Comparison of ENCODE assay signal across 1 cellular context in the genomic region with DNA sequence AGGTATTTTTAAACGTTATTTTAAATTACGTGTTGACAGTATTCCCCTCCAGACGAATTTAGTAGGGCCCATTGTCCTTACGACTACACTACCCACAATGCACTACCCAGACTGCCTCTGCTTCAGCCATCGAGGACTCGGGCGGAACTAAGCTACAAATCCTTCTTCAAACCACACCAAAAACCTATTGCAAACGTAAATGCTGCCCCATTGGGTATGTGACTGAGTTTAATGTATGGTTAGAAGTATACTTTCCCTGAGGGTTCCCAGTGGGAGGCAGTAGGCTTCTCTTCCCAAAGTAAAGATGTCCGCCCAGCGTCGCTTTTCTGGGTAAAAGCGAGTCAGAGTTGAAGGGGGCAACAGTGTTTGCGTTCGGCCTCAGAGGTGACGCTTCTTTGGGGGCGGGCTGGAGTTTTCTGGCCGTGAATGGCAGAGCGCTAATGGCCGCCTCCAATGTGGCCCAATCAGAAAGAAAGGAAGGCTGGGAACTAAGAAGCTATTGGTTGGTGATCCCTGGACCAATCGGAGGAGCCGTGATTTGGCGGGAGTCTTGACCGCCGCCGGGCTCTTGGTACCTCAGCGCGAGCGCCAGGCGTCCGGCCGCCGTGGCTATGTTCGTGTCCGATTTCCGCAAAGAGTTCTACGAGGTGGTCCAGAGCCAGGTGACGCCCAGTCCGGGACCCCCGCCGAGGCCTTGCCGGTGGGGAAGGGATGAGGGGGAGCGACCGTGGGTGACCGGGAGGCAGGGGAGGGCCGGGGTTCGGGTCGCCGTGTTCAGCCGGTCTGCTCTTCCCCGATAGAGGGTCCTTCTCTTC.
A peak's percentile ranks its signal among the peaks of the same experiment; 100 is the strongest.
TF ChIP-seq lines count a peak whose summit lies in the region.

Gene CDC45, plus strand, starts transcription at position 563 of the 815 bp plus-strand sequence. Its CDS starts 49 bp downstream, at position 612.

TF ChIP-seq in K562, 482 proteins besides CTCF, POLR2A, EP300 and RAD21 (continued from another document and continues in another):
- TF ChIP-seq ARID4B (CRISPR knock-in tag; IDR thresholded peaks at IDR 0.05) (no peak), IRF2 (CRISPR knock-in tag; IDR thresholded peaks at IDR 0.05) (no peak), ZNF395 (CRISPR knock-in tag; IDR thresholded peaks at IDR 0.05) (no peak), ZNF77 (CRISPR knock-in tag; IDR thresholded peaks at IDR 0.05) (peak; percentile 67; the same call in 1 of the 2 replicates), PTBP1 (IDR thresholded peaks at IDR 0.05; ENCODE audit: low read depth, low read length) (peak; percentile 50; the same call in 1 of the 2 replicates), FOXP1 (CRISPR knock-in tag; IDR thresholded peaks at IDR 0.05) (no peak), BRCA1 (IDR thresholded peaks at IDR 0.05) (no peak), BRCA1 (CRISPR knock-in tag; IDR thresholded peaks at IDR 0.05) (no peak), ZNF253 (CRISPR knock-in tag; conservative IDR thresholded peaks at IDR 0.05) (0 out of 2 replicates have a peak, but pooled peaks have one; percentile 31), ZNF511 (CRISPR knock-in tag; IDR thresholded peaks at IDR 0.05) (no peak), JUNB (CRISPR knock-in tag; conservative IDR thresholded peaks at IDR 0.05) (peak; percentile 52; the same call in 1 of the 2 replicates), ZFX (CRISPR knock-in tag; IDR thresholded peaks at IDR 0.05) (no peak), TOE1 (IDR thresholded peaks at IDR 0.05; ENCODE audit: borderline replicate concordance) (no peak), TOE1 (CRISPR knock-in tag; IDR thresholded peaks at IDR 0.05; ENCODE audit: borderline replicate concordance, low read depth) (no peak), FOXK1 (CRISPR knock-in tag; IDR thresholded peaks at IDR 0.05; ENCODE audit: borderline replicate concordance) (no peak), EHMT2 (IDR thresholded peaks at IDR 0.05) (no peak), POLR3A (IDR thresholded peaks at IDR 0.05; ENCODE audit: borderline replicate concordance, extremely low read depth, insufficient read depth, insufficient read length) (no peak), ELF2 (CRISPR knock-in tag; IDR thresholded peaks at IDR 0.05) (peak; percentile 100), NFXL1 (CRISPR knock-in tag; IDR thresholded peaks at IDR 0.05) (peak; percentile 95), SIX5 (IDR thresholded peaks at IDR 0.05; ENCODE audit: borderline replicate concordance in 1 of 2, insufficient read depth in 1 of 2, low read depth in 1 of 2, low read length in 2 of 2) (no peak), DNMT1 (IDR thresholded peaks at IDR 0.05) (no peak), RB1 (IDR thresholded peaks at IDR 0.05; ENCODE audit: low read depth) (no peak), BCOR (IDR thresholded peaks at IDR 0.05) (no peak), BRD4 (IDR thresholded peaks at IDR 0.05) (peak; percentile 16; the same call in 1 of the 2 replicates), HDGF (IDR thresholded peaks at IDR 0.05) (no peak), RFX7 (CRISPR knock-in tag; IDR thresholded peaks at IDR 0.05) (peak; percentile 80; the same call in 1 of the 2 replicates), ARNT (IDR thresholded peaks at IDR 0.05) (no peak), HNRNPH1 (optimal IDR thresholded peaks at IDR 0.05; ENCODE audit: low read depth, low read length) (no peak), NCOA2 (IDR thresholded peaks at IDR 0.05; ENCODE audit: partially characterized antibody in 2 of 2) (no peak), ZNF140 (CRISPR knock-in tag; IDR thresholded peaks at IDR 0.05) (0 out of 2 replicates have a peak, but pooled peaks have one; percentile 77), ZNF224 (CRISPR knock-in tag; IDR thresholded peaks at IDR 0.05) (no peak), CHCHD3 (CRISPR knock-in tag; IDR thresholded peaks at IDR 0.05) (peak; percentile 69; the same call in 1 of the 2 replicates), MAFF (IDR thresholded peaks at IDR 0.05; ENCODE audit: low read length) (no peak), ZNF41 (CRISPR knock-in tag; conservative IDR thresholded peaks at IDR 0.05) (peak; percentile 90), ZNF639 (CRISPR knock-in tag; conservative IDR thresholded peaks at IDR 0.05 in 1 of 2, IDR thresholded peaks at IDR 0.05 in 1 of 2) (no peak), SMAD1 (IDR thresholded peaks at IDR 0.05; ENCODE audit: low read depth, low read length, partially characterized antibody) (no peak), SLC30A9 (CRISPR knock-in tag; IDR thresholded peaks at IDR 0.05) (no peak), TRIM24 (IDR thresholded peaks at IDR 0.05) (no peak), CREM (IDR thresholded peaks at IDR 0.05; ENCODE audit: low read depth) (no peak), RUNX1 (IDR thresholded peaks at IDR 0.05; ENCODE audit: low read depth) (no peak), PML (IDR thresholded peaks at IDR 0.05; ENCODE audit: low read length) (no peak), TEAD4 (IDR thresholded peaks at IDR 0.05; ENCODE audit: low read length) (no peak), TEAD4 (CRISPR knock-in tag; IDR thresholded peaks at IDR 0.05; ENCODE audit: borderline replicate concordance) (no peak), JUN (IDR thresholded peaks at IDR 0.05; ENCODE audit: borderline replicate concordance, low read depth, low read length) (peak; percentile 63), JUN (CRISPR knock-in tag; IDR thresholded peaks at IDR 0.05; ENCODE audit: borderline replicate concordance) (no peak)
- TF ChIP-seq, protein P1, sequence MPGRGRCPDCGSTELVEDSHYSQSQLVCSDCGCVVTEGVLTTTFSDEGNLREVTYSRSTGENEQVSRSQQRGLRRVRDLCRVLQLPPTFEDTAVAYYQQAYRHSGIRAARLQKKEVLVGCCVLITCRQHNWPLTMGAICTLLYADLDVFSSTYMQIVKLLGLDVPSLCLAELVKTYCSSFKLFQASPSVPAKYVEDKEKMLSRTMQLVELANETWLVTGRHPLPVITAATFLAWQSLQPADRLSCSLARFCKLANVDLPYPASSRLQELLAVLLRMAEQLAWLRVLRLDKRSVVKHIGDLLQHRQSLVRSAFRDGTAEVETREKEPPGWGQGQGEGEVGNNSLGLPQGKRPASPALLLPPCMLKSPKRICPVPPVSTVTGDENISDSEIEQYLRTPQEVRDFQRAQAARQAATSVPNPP (IDR thresholded peaks at IDR 0.05; ENCODE audit: borderline replicate concordance, insufficient read depth, insufficient read length) = no peak
- TF ChIP-seq, protein P2, sequence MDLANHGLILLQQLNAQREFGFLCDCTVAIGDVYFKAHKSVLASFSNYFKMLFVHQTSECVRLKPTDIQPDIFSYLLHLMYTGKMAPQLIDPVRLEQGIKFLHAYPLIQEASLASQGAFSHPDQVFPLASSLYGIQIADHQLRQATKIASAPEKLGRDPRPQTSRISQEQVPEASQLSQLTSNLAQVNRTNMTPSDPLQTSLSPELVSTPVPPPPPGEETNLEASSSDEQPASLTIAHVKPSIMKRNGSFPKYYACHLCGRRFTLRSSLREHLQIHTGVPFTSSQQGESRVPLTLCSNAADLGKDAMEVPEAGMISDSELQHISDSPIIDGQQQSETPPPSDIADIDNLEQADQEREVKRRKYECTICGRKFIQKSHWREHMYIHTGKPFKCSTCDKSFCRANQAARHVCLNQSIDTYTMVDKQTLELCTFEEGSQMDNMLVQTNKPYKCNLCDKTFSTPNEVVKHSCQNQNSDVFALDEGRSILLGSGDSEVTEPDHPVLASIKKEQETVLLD (IDR thresholded peaks at IDR 0.05) = no peak
- TF ChIP-seq, protein P3, sequence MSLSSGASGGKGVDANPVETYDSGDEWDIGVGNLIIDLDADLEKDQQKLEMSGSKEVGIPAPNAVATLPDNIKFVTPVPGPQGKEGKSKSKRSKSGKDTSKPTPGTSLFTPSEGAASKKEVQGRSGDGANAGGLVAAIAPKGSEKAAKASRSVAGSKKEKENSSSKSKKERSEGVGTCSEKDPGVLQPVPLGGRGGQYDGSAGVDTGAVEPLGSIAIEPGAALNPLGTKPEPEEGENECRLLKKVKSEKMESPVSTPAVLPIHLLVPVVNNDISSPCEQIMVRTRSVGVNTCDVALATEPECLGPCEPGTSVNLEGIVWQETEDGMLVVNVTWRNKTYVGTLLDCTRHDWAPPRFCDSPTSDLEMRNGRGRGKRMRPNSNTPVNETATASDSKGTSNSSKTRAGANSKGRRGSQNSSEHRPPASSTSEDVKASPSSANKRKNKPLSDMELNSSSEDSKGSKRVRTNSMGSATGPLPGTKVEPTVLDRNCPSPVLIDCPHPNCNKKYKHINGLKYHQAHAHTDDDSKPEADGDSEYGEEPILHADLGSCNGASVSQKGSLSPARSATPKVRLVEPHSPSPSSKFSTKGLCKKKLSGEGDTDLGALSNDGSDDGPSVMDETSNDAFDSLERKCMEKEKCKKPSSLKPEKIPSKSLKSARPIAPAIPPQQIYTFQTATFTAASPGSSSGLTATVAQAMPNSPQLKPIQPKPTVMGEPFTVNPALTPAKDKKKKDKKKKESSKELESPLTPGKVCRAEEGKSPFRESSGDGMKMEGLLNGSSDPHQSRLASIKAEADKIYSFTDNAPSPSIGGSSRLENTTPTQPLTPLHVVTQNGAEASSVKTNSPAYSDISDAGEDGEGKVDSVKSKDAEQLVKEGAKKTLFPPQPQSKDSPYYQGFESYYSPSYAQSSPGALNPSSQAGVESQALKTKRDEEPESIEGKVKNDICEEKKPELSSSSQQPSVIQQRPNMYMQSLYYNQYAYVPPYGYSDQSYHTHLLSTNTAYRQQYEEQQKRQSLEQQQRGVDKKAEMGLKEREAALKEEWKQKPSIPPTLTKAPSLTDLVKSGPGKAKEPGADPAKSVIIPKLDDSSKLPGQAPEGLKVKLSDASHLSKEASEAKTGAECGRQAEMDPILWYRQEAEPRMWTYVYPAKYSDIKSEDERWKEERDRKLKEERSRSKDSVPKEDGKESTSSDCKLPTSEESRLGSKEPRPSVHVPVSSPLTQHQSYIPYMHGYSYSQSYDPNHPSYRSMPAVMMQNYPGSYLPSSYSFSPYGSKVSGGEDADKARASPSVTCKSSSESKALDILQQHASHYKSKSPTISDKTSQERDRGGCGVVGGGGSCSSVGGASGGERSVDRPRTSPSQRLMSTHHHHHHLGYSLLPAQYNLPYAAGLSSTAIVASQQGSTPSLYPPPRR (CRISPR knock-in tag; IDR thresholded peaks at IDR 0.05; ENCODE audit: borderline replicate concordance) = no peak
